In genomic region chr14:74902941-74903705, GRCh38 we compare ENCODE assay signal across 18 cellular contexts. TPM values are rescaled to one million over a fixed set of nuclear protein-coding genes. Genes with fewer than 3 reads are reported as not detected.
DNase-seq lines count a peak whose midpoint lies in the region; ATAC-seq, FAIRE-seq and TF ChIP-seq lines count a peak whose summit lies in the region.
"Had no signal": no experiment of that assay in that cellular context is flagged by ENCODE, and none has a peak within 500 bp of the region (broad histone marks: within the 10 kb centered on the region; RNA-seq: fewer than 3 reads in every experiment).

No MANE protein-coding gene starts in this region.

- H3K9me3 Mint-ChIP-seq in T-cell = no peaks in the 10 kb centered on the region
- H3K9me3 Mint-ChIP-seq: activated T-helper 1 cell treated with anti-CD3 and anti-CD28 coated beads, Interleukin-12 subunit alpha, Interleukin-12 subunit beta, Interleukin-2, Interleukin-4 antibody, amounts not matched to agents 30 ng/mL and 10 ng/mL and 1 ng/mL, durations not matched to agents 14 hours and 24 hours and 36 hours had no signal

- H3K4me1 ChIP-seq in A673 (ENCODE audit: insufficient read depth, low read length, poor library complexity, severe bottlenecking) = no peaks in the 10 kb centered on the region

- H3K4me1 Mint-ChIP-seq in T-cell = peaks cover 0 to 11% (median 11%) of the 10 kb centered on the region in 3 donors

- H3K9me3 ChIP-seq in A673 (ENCODE audit: low read depth, low read length, poor library complexity, severe bottlenecking) = no peaks in the 10 kb centered on the region
- H3K9me3 ChIP-seq: mucosa of descending colon, Peyer's patch, thoracic aorta had no signal

- peaks cover 42% of the 10 kb centered on the region for H3K36me3 Mint-ChIP-seq in T-cell

- H3K4me3 ChIP-seq in A673 (ENCODE audit: low read depth, low read length, poor library complexity, severe bottlenecking) = no peak overlapping the region
- H3K4me3 ChIP-seq: mucosa of descending colon, Peyer's patch, thoracic aorta had no signal

- no peak for TF ChIP-seq CTCF in A673 (conservative IDR thresholded peaks at IDR 0.05; ENCODE audit: low read depth, low read length)

- H3K4me3 Mint-ChIP-seq in T-cell = no peak overlapping the region
- H3K4me3 Mint-ChIP-seq: activated T-helper 1 cell treated with anti-CD3 and anti-CD28 coated beads, Interleukin-12 subunit alpha, Interleukin-12 subunit beta, Interleukin-2, Interleukin-4 antibody, amounts not matched to agents 30 ng/mL and 10 ng/mL and 1 ng/mL, durations not matched to agents 14 hours and 24 hours and 36 hours had no signal

- ATAC-seq in T-cell (replicated peaks in 1 of 4) = no peak
- ATAC-seq: mucosa of descending colon had no signal

- peak; percentile 67 for FAIRE-seq in GM12891 (lab: Jason Lieb, UNC)
- FAIRE-seq: endometrium had no signal

- TSS peak; percentile 54 for BruUV-seq in A673 (replicated peaks; lab: Mats Ljungman, UMichigan)

- CTCF ChIA-PET in A673 (lab: Charles Lee) (no interaction called here), T-cell (lab: Charles Lee) (interaction anchor here in 1 of 2 donors (6.8 kb wide), 1 partner anchor 44 kb away, joined by 166 read pairs; no protein-coding TSS in a partner anchor)

- H3K36me3 ChIP-seq in A673 (ENCODE audit: insufficient read depth, low read length, poor library complexity, severe bottlenecking) = peaks cover 71% of the 10 kb centered on the region

- H3K27me3 ChIP-seq in A673 (replicated peaks; ENCODE audit: insufficient read depth, low read depth, low read length, poor library complexity) = no peaks in the 10 kb centered on the region
- H3K27me3 ChIP-seq: Peyer's patch had no signal

- H3K27ac Mint-ChIP-seq in T-cell = peak overlapping the region; percentile 52 to 66
- H3K27ac Mint-ChIP-seq: activated T-helper 1 cell treated with anti-CD3 and anti-CD28 coated beads, Interleukin-12 subunit alpha, Interleukin-12 subunit beta, Interleukin-2, Interleukin-4 antibody, amounts not matched to agents 30 ng/mL and 10 ng/mL and 1 ng/mL, durations not matched to agents 14 hours and 24 hours and 36 hours had no signal

- no peak for TF ChIP-seq POLR2A in GM12891 (IDR thresholded peaks at IDR 0.05; ENCODE audit: low read depth, low read length)

- DNase-seq in A673 (ENCODE audit: low spot score) (no peak), GM12891 (ENCODE audit: insufficient read length, low spot score) (no peak), T-cell (no peak), islet precursor cell (peak; percentile 82), SHP77 treated with DMSO at 0.1 percent for 48 hours (lab: John Stamatoyannopoulos, UW) (no peak), mesenteric fat pad (ENCODE audit: low spot score) (no peak), occipital lobe (lab: John Stamatoyannopoulos, UW) (no peak), NOMO-1 treated with dmso at 0.1 percent for 144 hours (lab: John Stamatoyannopoulos, UW; ENCODE audit: unreplicated experiment) (no peak)
- DNase-seq: kidney glomerular epithelial cell, mucosa of descending colon, NCI-H2081, NCI-H510A treated with DMSO at 0.1 percent for 48 hours, Peyer's patch had no signal

- intact Hi-C loops in A673 (cut with micrococcal nuclease; ENCODE audit: unreplicated experiment) = no loop called here

- H3K27me3 Mint-ChIP-seq in T-cell = no peaks in the 10 kb centered on the region

- no peak overlapping the region for H3K27ac ChIP-seq in A673 (ENCODE audit: low read depth, low read length, poor library complexity, severe bottlenecking)
- H3K27ac ChIP-seq: Peyer's patch, thoracic aorta had no signal

- POLR2A ChIA-PET in A673 (lab: Charles Lee; ENCODE audit: low non-redundant PET) = no interaction called here
- POLR2A ChIA-PET in T-cell (lab: Charles Lee) = interaction anchor here in 1 of 2 donors (0.6 kb wide), 1 partner anchor 405 kb away, joined by 4 read pairs; no protein-coding TSS in a partner anchor

TF ChIP-seq in GM12891, 5 proteins besides CTCF, POLR2A, EP300 and RAD21:
- TF ChIP-seq TAF1 (IDR thresholded peaks at IDR 0.05; ENCODE audit: low read depth, low read length) (no peak), POLR2AphosphoS5 (IDR thresholded peaks at IDR 0.05; ENCODE audit: low read depth, low read length) (no peak), PAX5 (IDR thresholded peaks at IDR 0.05; ENCODE audit: insufficient read depth, low read length, severe bottlenecking) (no peak), POU2F2 (IDR thresholded peaks at IDR 0.05; ENCODE audit: low read depth, low read length) (no peak), SPI1 (IDR thresholded peaks at IDR 0.05; ENCODE audit: low read depth, low read length) (no peak)

RNA-seq across cellular contexts. Expression of gene RPS6KL1, which starts 19.9 kb away (rescaled TPM):
- 0.80 and 1.0 TPM in 2 replicates for total RNA-seq in A673 (2021)
- 1.0 TPM for polyA plus RNA-seq in GM12891 (2012; ENCODE audit: low read depth, missing spikeins)
- 10 to 100 TPM in 1 of 5 donors, 1 to 10 TPM in 4; 3.2 to 15.3 (median 6.2) TPM for total RNA-seq in T-cell
- 23.6 TPM for total RNA-seq in mesenteric fat pad
- total RNA-seq in occipital lobe = 26.5 TPM

RNA-seq across cellular contexts. Expression of gene DLST, which starts 21.4 kb away (rescaled TPM):
- total RNA-seq in A673 (2021) (139 and 145 TPM in 2 replicates), T-cell (100 to 1,000 TPM in 3 of 5 donors, 10 to 100 TPM in 2; 88.3 to 128 (median 102) TPM), mesenteric fat pad (143 TPM), occipital lobe (35.6 TPM)
- 56.9 TPM for polyA plus RNA-seq in GM12891 (2012; ENCODE audit: low read depth, missing spikeins)

RNA-seq across cellular contexts. Expression of gene PROX2, which starts 27.2 kb away (rescaled TPM):
- not detected in 2 replicates for total RNA-seq in A673 (2021)
- 0.23 TPM for polyA plus RNA-seq in GM12891 (2012; ENCODE audit: low read depth, missing spikeins)
- under 1 TPM in 2 of 5 donors, not detected in 3; 0.10 to 0.12 TPM for total RNA-seq in T-cell
- not detected for total RNA-seq in mesenteric fat pad
- total RNA-seq in occipital lobe = not detected
- total RNA-seq: activated T-helper 1 cell treated with anti-CD3 and anti-CD28 coated beads, Interleukin-12 subunit alpha, Interleukin-12 subunit beta, Interleukin-2, Interleukin-4 antibody, amounts not matched to agents 30 ng/mL and 10 ng/mL and 1 ng/mL, durations not matched to agents 14 hours and 24 hours and 36 hours; G401; omental fat pad; Peyer's patch; thoracic aorta had no signal

RNA-seq across cellular contexts. Expression of gene PGF, which starts 52.3 kb away (rescaled TPM):
- total RNA-seq in A673 (2021) = 32.2 and 48.1 TPM in 2 replicates
- 3.9 TPM for polyA plus RNA-seq in GM12891 (2012; ENCODE audit: low read depth, missing spikeins)
- total RNA-seq in T-cell = under 1 TPM in 2 of 5 donors, not detected in 3; 0.09 to 0.29 TPM
- total RNA-seq in mesenteric fat pad = 2.9 TPM
- total RNA-seq in occipital lobe = 2.0 TPM
